Comparison of ENCODE assay signal across 30 cellular contexts in the genomic region with DNA sequence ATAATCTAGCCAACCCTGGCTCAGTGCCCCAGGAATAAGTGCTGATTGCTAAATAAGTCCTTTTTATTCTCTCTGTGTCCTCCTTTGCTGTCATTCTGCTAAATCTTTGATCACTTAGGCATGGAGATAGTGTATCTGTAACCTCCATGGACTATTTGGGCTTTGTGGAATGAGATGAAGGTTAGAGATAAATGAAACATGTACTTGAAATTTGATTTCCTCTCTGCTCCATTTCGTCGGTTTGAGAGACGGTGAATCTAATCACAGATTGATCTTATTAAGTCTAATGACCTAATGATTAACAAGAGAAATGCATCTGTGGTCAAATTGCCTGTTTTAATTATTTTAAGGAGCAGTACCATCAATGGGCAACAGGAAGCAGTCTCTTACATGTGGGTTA.
"Had no signal": no experiment of that assay in that cellular context is flagged by ENCODE, and none has a peak within 500 bp of the region (broad histone marks: within the 10 kb centered on the region; RNA-seq: fewer than 3 reads in every experiment).

No MANE protein-coding gene starts in this region.

- H3K36me3 Mint-ChIP-seq: activated naive CD4-positive, alpha-beta T cell treated with anti-CD3 and anti-CD28 coated beads, Interleukin-2, amount 10 ng/mL, durations not matched to agents 7 days and 5 days; activated naive CD4-positive, alpha-beta T cell treated with anti-CD3 and anti-CD28 coated beads, Interleukin-2, amount 50 U/mL, for 72 hours; activated naive CD8-positive, alpha-beta T cell treated with anti-CD3 and anti-CD28 coated beads, Interleukin-2, amount 10 ng/mL, durations not matched to agents 7 days and 5 days; WTC11 had no signal

- DNase-seq: activated CD4-positive, alpha-beta memory T cell treated with anti-CD3 and anti-CD28 coated beads, Interleukin-2, amount 10 ng/mL, durations not matched to agents 7 days and 5 days; activated CD4-positive, alpha-beta T cell treated with anti-CD3 and anti-CD28 coated beads for 1 hour; activated CD4-positive, alpha-beta T cell treated with anti-CD3 and anti-CD28 coated beads for 4 hours; activated CD4-positive, alpha-beta T cell treated with anti-CD3 and anti-CD28 coated beads, Interleukin-2, amount 10 ng/mL, durations not matched to agents 7 days and 5 days; activated CD4-positive, alpha-beta T cell treated with anti-CD3 and anti-CD28 coated beads, Interleukin-2, amount 50 U/mL, for 4 hours; activated CD8-positive, alpha-beta memory T cell treated with anti-CD3 and anti-CD28 coated beads, Interleukin-2, amount 50 U/mL, for 48 hours; activated gamma-delta T cell; activated naive CD4-positive, alpha-beta T cell; activated naive CD4-positive, alpha-beta T cell treated with anti-CD3 and anti-CD28 coated beads, Interleukin-2, amount 10 ng/mL, durations not matched to agents 7 days and 5 days; activated naive CD8-positive, alpha-beta T cell treated with anti-CD3 and anti-CD28 coated beads, Interleukin-2, amount 10 ng/mL, durations not matched to agents 7 days and 5 days; activated T-cell treated with anti-CD3 and anti-CD28 coated beads for 4 hours; activated T-cell treated with anti-CD3 and anti-CD28 coated beads, Interleukin-2, amount 50 U/mL, for 24 hours; activated T-cell treated with anti-CD3 and anti-CD28 coated beads, Interleukin-2, amount 50 U/mL, for 72 hours; anterior cingulate cortex; brain microvascular endothelial cell; dorsolateral prefrontal cortex; effector memory CD4-positive, alpha-beta T cell; erythroblast; foreskin keratinocyte; gastrocnemius medialis; glutamatergic neuron; heart left ventricle; T-helper 2 cell had no signal

- H3K4me3 Mint-ChIP-seq: activated CD4-positive, alpha-beta memory T cell treated with anti-CD3 and anti-CD28 coated beads, Interleukin-2, amount 10 ng/mL, durations not matched to agents 7 days and 5 days; activated CD4-positive, alpha-beta T cell treated with anti-CD3 and anti-CD28 coated beads, Interleukin-2, amount 10 ng/mL, durations not matched to agents 7 days and 5 days; activated naive CD4-positive, alpha-beta T cell treated with anti-CD3 and anti-CD28 coated beads, Interleukin-2, amount 10 ng/mL, durations not matched to agents 7 days and 5 days; activated naive CD8-positive, alpha-beta T cell treated with anti-CD3 and anti-CD28 coated beads, Interleukin-2, amount 10 ng/mL, durations not matched to agents 7 days and 5 days; activated T-cell treated with anti-CD3 and anti-CD28 coated beads, Interleukin-2, amount 50 U/mL, for 24 hours; activated T-cell treated with anti-CD3 and anti-CD28 coated beads, Interleukin-2, amount 50 U/mL, for 72 hours; central memory CD8-positive, alpha-beta T cell; dendritic cell treated with granulocyte-macrophage colony-stimulating factor and Interleukin-4, amounts not matched to agents 40 ng/mL and 50 ng/mL, for 4 days; WTC11 had no signal

- H3K9me3 ChIP-seq: esophagus muscularis mucosa, gastrocnemius medialis had no signal

- H3K4me3 ChIP-seq: coronary artery, dorsolateral prefrontal cortex, esophagus muscularis mucosa, gastrocnemius medialis, heart left ventricle had no signal

- H3K4me1 Mint-ChIP-seq: activated CD4-positive, alpha-beta memory T cell treated with anti-CD3 and anti-CD28 coated beads, Interleukin-2, amount 10 ng/mL, durations not matched to agents 7 days and 5 days; activated CD4-positive, alpha-beta T cell treated with anti-CD3 and anti-CD28 coated beads, Interleukin-2, amount 10 ng/mL, durations not matched to agents 7 days and 5 days; activated naive CD4-positive, alpha-beta T cell treated with anti-CD3 and anti-CD28 coated beads, Interleukin-2, amount 10 ng/mL, durations not matched to agents 7 days and 5 days; activated naive CD8-positive, alpha-beta T cell treated with anti-CD3 and anti-CD28 coated beads, Interleukin-2, amount 10 ng/mL, durations not matched to agents 7 days and 5 days; central memory CD8-positive, alpha-beta T cell; WTC11 had no signal

- H3K4me1 ChIP-seq: esophagus muscularis mucosa, foreskin keratinocyte, gastrocnemius medialis had no signal

- H3K9me3 Mint-ChIP-seq: activated CD4-positive, alpha-beta T cell treated with anti-CD3 and anti-CD28 coated beads, Interleukin-2, amount 10 ng/mL, durations not matched to agents 7 days and 5 days; activated naive CD8-positive, alpha-beta T cell treated with anti-CD3 and anti-CD28 coated beads, Interleukin-2, amount 10 ng/mL, durations not matched to agents 7 days and 5 days; dendritic cell treated with granulocyte-macrophage colony-stimulating factor and Interleukin-4, amounts not matched to agents 40 ng/mL and 50 ng/mL, for 4 days had no signal

- ATAC-seq: activated naive CD4-positive, alpha-beta T cell treated with anti-CD3 and anti-CD28 coated beads, Interleukin-2, amount 50 U/mL, for 72 hours; activated T-cell treated with anti-CD3 and anti-CD28 coated beads, Interleukin-2, amount 50 U/mL, for 72 hours; foreskin keratinocyte; gastrocnemius medialis; heart left ventricle; WTC11 had no signal

- H3K27ac Mint-ChIP-seq: activated CD4-positive, alpha-beta memory T cell treated with anti-CD3 and anti-CD28 coated beads, Interleukin-2, amount 10 ng/mL, durations not matched to agents 7 days and 5 days; activated CD4-positive, alpha-beta T cell treated with anti-CD3 and anti-CD28 coated beads, Interleukin-2, amount 10 ng/mL, durations not matched to agents 7 days and 5 days; activated naive CD4-positive, alpha-beta T cell treated with anti-CD3 and anti-CD28 coated beads, Interleukin-2, amount 10 ng/mL, durations not matched to agents 7 days and 5 days; activated naive CD4-positive, alpha-beta T cell treated with anti-CD3 and anti-CD28 coated beads, Interleukin-2, amount 50 U/mL, for 72 hours; activated naive CD8-positive, alpha-beta T cell treated with anti-CD3 and anti-CD28 coated beads, Interleukin-2, amount 10 ng/mL, durations not matched to agents 7 days and 5 days; activated T-cell treated with anti-CD3 and anti-CD28 coated beads, Interleukin-2, amount 50 U/mL, for 24 hours; activated T-cell treated with anti-CD3 and anti-CD28 coated beads, Interleukin-2, amount 50 U/mL, for 72 hours; dendritic cell treated with granulocyte-macrophage colony-stimulating factor and Interleukin-4, amounts not matched to agents 40 ng/mL and 50 ng/mL, for 4 days; WTC11 had no signal

- H3K27ac ChIP-seq: brain microvascular endothelial cell, coronary artery, dorsolateral prefrontal cortex, esophagus muscularis mucosa, foreskin keratinocyte, gastrocnemius medialis, heart left ventricle, VCaP had no signal

- H3K36me3 ChIP-seq: brain microvascular endothelial cell, esophagus muscularis mucosa, gastrocnemius medialis, heart left ventricle had no signal

- H3K27me3 Mint-ChIP-seq: activated CD4-positive, alpha-beta memory T cell treated with anti-CD3 and anti-CD28 coated beads, Interleukin-2, amount 10 ng/mL, durations not matched to agents 7 days and 5 days; activated CD4-positive, alpha-beta T cell treated with anti-CD3 and anti-CD28 coated beads, Interleukin-2, amount 10 ng/mL, durations not matched to agents 7 days and 5 days; activated naive CD4-positive, alpha-beta T cell treated with anti-CD3 and anti-CD28 coated beads, Interleukin-2, amount 10 ng/mL, durations not matched to agents 7 days and 5 days; activated naive CD8-positive, alpha-beta T cell treated with anti-CD3 and anti-CD28 coated beads, Interleukin-2, amount 10 ng/mL, durations not matched to agents 7 days and 5 days; activated T-cell treated with anti-CD3 and anti-CD28 coated beads, Interleukin-2, amount 50 U/mL, for 24 hours; central memory CD8-positive, alpha-beta T cell; dendritic cell treated with granulocyte-macrophage colony-stimulating factor and Interleukin-4, amounts not matched to agents 40 ng/mL and 50 ng/mL, for 4 days had no signal

- H3K27me3 ChIP-seq: brain microvascular endothelial cell, dorsolateral prefrontal cortex, esophagus muscularis mucosa, foreskin keratinocyte, gastrocnemius medialis, heart left ventricle had no signal
